In genomic region chr6:157823001-157823522, GRCh38 we compare ENCODE assay signal across 8 cellular contexts. TPM values are rescaled to one million over a fixed set of nuclear protein-coding genes. Genes with fewer than 3 reads are reported as not detected.
A peak's percentile ranks its signal among the peaks of the same experiment; 100 is the strongest.
DNase-seq lines count a peak whose midpoint lies in the region; ATAC-seq and TF ChIP-seq lines count a peak whose summit lies in the region.

SNX9 (plus strand) TSS chr6:157823246; CDS start chr6:157823435, 189 bp downstream.

- H3K36me3 ChIP-seq in Panc1 (ENCODE audit: control insufficient read depth, insufficient read depth, low read length): no peaks in the 10 kb centered on the region
- no peaks in the 10 kb centered on the region for H3K36me3 ChIP-seq in naive thymus-derived CD4-positive, alpha-beta T cell (ENCODE audit: control insufficient read depth in 2 of 3, insufficient read depth in 3 of 3, low read length in 3 of 3)

- peak within 1 kb of the TSS; percentile 68 to 71 for H3K4me3 ChIP-seq in Panc1 (ENCODE audit: low read depth in 2 of 2, low read length in 2 of 2)
- H3K4me3 ChIP-seq in fibroblast of mammary gland (ENCODE audit: control insufficient read depth, low read depth, low read length): peak within 1 kb of the TSS; percentile 69
- H3K4me3 ChIP-seq in naive thymus-derived CD4-positive, alpha-beta T cell (ENCODE audit: low read length): peak within 1 kb of the TSS; percentile 60

- DNase-seq in CD1c-positive myeloid dendritic cell (ENCODE audit: extremely low spot score) (peak; percentile 94), Panc1 (ENCODE audit: low read depth, low spot score) (no peak), fibroblast of mammary gland (ENCODE audit: low read depth) (peak; percentile 68), stromal cell of bone marrow (ENCODE audit: low read depth) (peak; percentile 68)
- peak in 8 of 9 donors; percentile 27 to 74 (median 56) for DNase-seq in naive thymus-derived CD4-positive, alpha-beta T cell

- CTCF ChIA-PET in Panc1 (lab: Charles Lee): no interaction called here
- CTCF ChIA-PET in naive thymus-derived CD4-positive, alpha-beta T cell (lab: Charles Lee): interaction anchor here (1.0 kb wide), 1 partner anchor 67 kb away, joined by 4 read pairs; no protein-coding TSS in a partner anchor

- no peak for TF ChIP-seq CTCF in Panc1 (IDR thresholded peaks at IDR 0.05)
- no peak for TF ChIP-seq CTCF in fibroblast of mammary gland (conservative IDR thresholded peaks at IDR 0.05; ENCODE audit: control insufficient read depth, insufficient read depth, low read depth, low read length)

- no peaks in the 10 kb centered on the region for H3K9me3 Mint-ChIP-seq in activated T-helper 17 cell treated with anti-CD3 and anti-CD28 coated beads, Interleukin-2, amount 50 U/mL, for 72 hours
- H3K9me3 Mint-ChIP-seq in naive thymus-derived CD4-positive, alpha-beta T cell: peaks cover 0 to 5% (median 0%) of the 10 kb centered on the region in 11 donors

- no TSS peak for BruUV-seq in Panc1 (replicated peaks; lab: Mats Ljungman, UMichigan)

- ATAC-seq in GM19328 (IDR thresholded peaks at IDR 0.05; ENCODE audit: unreplicated experiment) (peak; percentile 68), HG03442 (IDR thresholded peaks at IDR 0.05; ENCODE audit: unreplicated experiment) (peak; percentile 68), Panc1 (peak; percentile 90)
- ATAC-seq in activated T-helper 17 cell treated with anti-CD3 and anti-CD28 coated beads, Interleukin-2, amount 50 U/mL, for 72 hours (replicated peaks): peak; percentile 65
- ATAC-seq in naive thymus-derived CD4-positive, alpha-beta T cell: peak; percentile 77

- H3K27me3 Mint-ChIP-seq in activated T-helper 17 cell treated with anti-CD3 and anti-CD28 coated beads, Interleukin-2, amount 50 U/mL, for 72 hours: no peaks in the 10 kb centered on the region
- H3K27me3 Mint-ChIP-seq in naive thymus-derived CD4-positive, alpha-beta T cell: peaks cover 0 to 42% (median 0%) of the 10 kb centered on the region in 5 donors

- H3K27me3 ChIP-seq in Panc1 (ENCODE audit: control insufficient read depth, insufficient read depth, low read length): no peaks in the 10 kb centered on the region
- no peaks in the 10 kb centered on the region for H3K27me3 ChIP-seq in naive thymus-derived CD4-positive, alpha-beta T cell (ENCODE audit: control insufficient read depth in 2 of 2, insufficient read depth in 2 of 2, low read length in 2 of 2)

- H3K4me3 Mint-ChIP-seq in activated T-helper 17 cell treated with anti-CD3 and anti-CD28 coated beads, Interleukin-2, amount 50 U/mL, for 72 hours: peak within 1 kb of the TSS; percentile 97
- H3K4me3 Mint-ChIP-seq in naive thymus-derived CD4-positive, alpha-beta T cell: peak within 1 kb of the TSS; percentile 88 to 100 (median 96)

- no peaks in the 10 kb centered on the region for H3K9me3 ChIP-seq in Panc1 (ENCODE audit: control insufficient read depth, insufficient read depth, low read depth, low read length)
- no peaks in the 10 kb centered on the region for H3K9me3 ChIP-seq in naive thymus-derived CD4-positive, alpha-beta T cell (ENCODE audit: control insufficient read depth in 2 of 3, low read length in 3 of 3)

- peak within 1 kb of the TSS; percentile 88 for H3K27ac ChIP-seq in Panc1 (ENCODE audit: low read length)
- H3K27ac ChIP-seq in naive thymus-derived CD4-positive, alpha-beta T cell (ENCODE audit: low read depth, low read length): peak within 1 kb of the TSS; percentile 96

- POLR2A ChIA-PET in Panc1 (lab: Charles Lee): no interaction called here
- POLR2A ChIA-PET in naive thymus-derived CD4-positive, alpha-beta T cell (lab: Charles Lee): interaction anchor here (1.0 kb wide), 2 partner anchors 53 to 59 kb away, joined by 3 read pairs; no protein-coding TSS in a partner anchor

- peaks cover 29% of the 10 kb centered on the region for H3K4me1 Mint-ChIP-seq in activated T-helper 17 cell treated with anti-CD3 and anti-CD28 coated beads, Interleukin-2, amount 50 U/mL, for 72 hours
- H3K4me1 Mint-ChIP-seq in naive thymus-derived CD4-positive, alpha-beta T cell: peaks cover 15 to 70% (median 57%) of the 10 kb centered on the region in 7 donors

- peaks cover 9% of the 10 kb centered on the region for H3K4me1 ChIP-seq in Panc1 (ENCODE audit: control insufficient read depth, insufficient read depth, low read length)
- peaks cover 9 to 16% of the 10 kb centered on the region in 2 donors for H3K4me1 ChIP-seq in naive thymus-derived CD4-positive, alpha-beta T cell (ENCODE audit: control insufficient read depth in 2 of 2, insufficient read depth in 2 of 2, low read length in 2 of 2)

- in situ Hi-C loops in Panc1 (cut with HindIII; ENCODE audit: low pct_unique_long_range_greater_than_20kb, low sequenced_read_pairs): no loop called here

- H3K27ac Mint-ChIP-seq in activated T-helper 17 cell treated with anti-CD3 and anti-CD28 coated beads, Interleukin-2, amount 50 U/mL, for 72 hours: peak within 1 kb of the TSS; percentile 100
- peak within 1 kb of the TSS; percentile 95 to 100 (median 99) for H3K27ac Mint-ChIP-seq in naive thymus-derived CD4-positive, alpha-beta T cell

- intact Hi-C loops in Panc1 (cut with micrococcal nuclease; ENCODE audit: unreplicated experiment): no loop called here
- intact Hi-C loops in naive thymus-derived CD4-positive, alpha-beta T cell (cut with micrococcal nuclease): loop anchor here (5.0 to 10.0 kb wide), 6 partner anchors 159 to 1219 kb away; partner anchors contain the start of genes GTF2H5 (in 2 of the 2), SERAC1 (in 2 of the 2), SYNJ2 (in 1 of the 2) and TAGAP (in 1 of the 2)

- peaks cover 40% of the 10 kb centered on the region for H3K36me3 Mint-ChIP-seq in activated T-helper 17 cell treated with anti-CD3 and anti-CD28 coated beads, Interleukin-2, amount 50 U/mL, for 72 hours (ENCODE audit: low read depth)
- peaks cover 0 to 5% (median 0%) of the 10 kb centered on the region in 5 donors for H3K36me3 Mint-ChIP-seq in naive thymus-derived CD4-positive, alpha-beta T cell

RNA-seq across cellular contexts. Expression of gene SNX9, which starts in this region (rescaled TPM):
- total RNA-seq in Panc1 (2021; ENCODE audit: unreplicated experiment): 46.0 TPM
- 37.4 TPM for polyA plus RNA-seq in Panc1 (2012; ENCODE audit: insufficient read length)
- 10 to 100 TPM; 20.5 to 71.9 TPM for total RNA-seq in activated T-helper 17 cell treated with anti-CD3 and anti-CD28 coated beads, Interleukin-2, amount 50 U/mL, for 72 hours
- total RNA-seq in naive thymus-derived CD4-positive, alpha-beta T cell: 10 to 100 TPM; 13.4 to 39.2 (median 36.4) TPM
- polyA plus RNA-seq in naive thymus-derived CD4-positive, alpha-beta T cell: 10 to 100 TPM; 23.8 to 51.5 TPM
